In genomic region chr4:47315346-47315745, GRCh38 we compare ENCODE assay signal across 12 cellular contexts.
DNase-seq lines count a peak whose midpoint lies in the region; ATAC-seq and TF ChIP-seq lines count a peak whose summit lies in the region.
"Had no signal": no experiment of that assay in that cellular context is flagged by ENCODE, and none has a peak within 500 bp of the region (broad histone marks: within the 10 kb centered on the region; RNA-seq: fewer than 3 reads in every experiment).

No MANE protein-coding gene starts in this region.

- no peaks in the 10 kb centered on the region for H3K36me3 ChIP-seq in smooth muscle cell (ENCODE audit: low read depth)

- peaks cover 10% of the 10 kb centered on the region for H3K4me1 Mint-ChIP-seq in activated T-cell treated with anti-CD3 and anti-CD28 coated beads, Interleukin-2, amount 50 U/mL, for 72 hours (ENCODE audit: low read depth)
- peaks cover 4% of the 10 kb centered on the region for H3K4me1 Mint-ChIP-seq in activated T-cell treated with anti-CD3 and anti-CD28 coated beads, Interleukin-2, amount 50 U/mL, for 24 hours (ENCODE audit: low read depth)
- no peaks in the 10 kb centered on the region for H3K4me1 Mint-ChIP-seq in activated T-helper 17 cell treated with anti-CD3 and anti-CD28 coated beads, Interleukin-2, amount 50 U/mL, for 72 hours

- no peaks in the 10 kb centered on the region for H3K27me3 ChIP-seq in smooth muscle cell (ENCODE audit: low read depth)

- TF ChIP-seq CTCF in smooth muscle cell (IDR thresholded peaks at IDR 0.05; ENCODE audit: borderline replicate concordance, insufficient read depth, poor library complexity, severe bottlenecking) = no peak

- H4K20me1 ChIP-seq in smooth muscle cell (ENCODE audit: low read depth) = no peaks in the 10 kb centered on the region

- no peak overlapping the region for H3K27ac Mint-ChIP-seq in activated T-cell treated with anti-CD3 and anti-CD28 coated beads, Interleukin-2, amount 50 U/mL, for 72 hours
- no peak overlapping the region for H3K27ac Mint-ChIP-seq in activated T-cell treated with anti-CD3 and anti-CD28 coated beads, Interleukin-2, amount 50 U/mL, for 24 hours
- no peak overlapping the region for H3K27ac Mint-ChIP-seq in activated T-helper 17 cell treated with anti-CD3 and anti-CD28 coated beads, Interleukin-2, amount 50 U/mL, for 72 hours

- no peaks in the 10 kb centered on the region for H3K4me1 ChIP-seq in smooth muscle cell (ENCODE audit: low read depth)

- H3K4me2 ChIP-seq in smooth muscle cell = no peak overlapping the region

- no peaks in the 10 kb centered on the region for H3K36me3 Mint-ChIP-seq in activated T-cell treated with anti-CD3 and anti-CD28 coated beads, Interleukin-2, amount 50 U/mL, for 72 hours (ENCODE audit: insufficient read depth in 2 of 2)
- no peaks in the 10 kb centered on the region for H3K36me3 Mint-ChIP-seq in activated T-cell treated with anti-CD3 and anti-CD28 coated beads, Interleukin-2, amount 50 U/mL, for 24 hours (ENCODE audit: low read depth)
- H3K36me3 Mint-ChIP-seq in activated T-helper 17 cell treated with anti-CD3 and anti-CD28 coated beads, Interleukin-2, amount 50 U/mL, for 72 hours (ENCODE audit: low read depth) = no peaks in the 10 kb centered on the region

- H3K9me3 ChIP-seq in smooth muscle cell (replicated peaks; ENCODE audit: low read depth) = no peaks in the 10 kb centered on the region

- no peak overlapping the region for H3K4me3 Mint-ChIP-seq in activated T-cell treated with anti-CD3 and anti-CD28 coated beads, Interleukin-2, amount 50 U/mL, for 72 hours
- no peak overlapping the region for H3K4me3 Mint-ChIP-seq in activated T-cell treated with anti-CD3 and anti-CD28 coated beads, Interleukin-2, amount 50 U/mL, for 24 hours
- H3K4me3 Mint-ChIP-seq in activated T-helper 17 cell treated with anti-CD3 and anti-CD28 coated beads, Interleukin-2, amount 50 U/mL, for 72 hours = no peak overlapping the region

- H3K27me3 Mint-ChIP-seq in activated T-cell treated with anti-CD3 and anti-CD28 coated beads, Interleukin-2, amount 50 U/mL, for 72 hours (ENCODE audit: low read depth) = peaks cover 24% of the 10 kb centered on the region
- H3K27me3 Mint-ChIP-seq in activated T-cell treated with anti-CD3 and anti-CD28 coated beads, Interleukin-2, amount 50 U/mL, for 24 hours = peaks cover 32% of the 10 kb centered on the region
- peaks cover 19% of the 10 kb centered on the region for H3K27me3 Mint-ChIP-seq in activated T-helper 17 cell treated with anti-CD3 and anti-CD28 coated beads, Interleukin-2, amount 50 U/mL, for 72 hours

- H3K4me3 ChIP-seq in smooth muscle cell = no peak overlapping the region

- ATAC-seq in activated T-cell treated with anti-CD3 and anti-CD28 coated beads, Interleukin-2, amount 50 U/mL, for 72 hours (replicated peaks in 1 of 2) = peak; percentile 88 to 94
- ATAC-seq in HG02981 (IDR thresholded peaks at IDR 0.05; ENCODE audit: unreplicated experiment) = peak; percentile 67
- ATAC-seq in activated T-helper 17 cell treated with anti-CD3 and anti-CD28 coated beads, Interleukin-2, amount 50 U/mL, for 72 hours (replicated peaks) = peak; percentile 86

- DNase-seq in activated T-cell treated with anti-CD3 and anti-CD28 coated beads, Interleukin-2, amount 50 U/mL, for 72 hours = peak in 1 of 2 donors; percentile 5
- DNase-seq in activated T-cell treated with anti-CD3 and anti-CD28 coated beads, Interleukin-2, amount 50 U/mL, for 24 hours = no peak
- DNase-seq in smooth muscle cell (lab: John Stamatoyannopoulos, UW; ENCODE audit: unreplicated experiment) (no peak), AML-193 (lab: John Stamatoyannopoulos, UW) (no peak), KG1 (lab: John Stamatoyannopoulos, UW) (no peak)
- no peak for DNase-seq in activated T-cell treated with anti-CD3 and anti-CD28 coated beads, Interleukin-2, amount 50 U/mL, for 1 hour
- DNase-seq: activated CD4-positive, CD25-positive, alpha-beta regulatory T cell treated with anti-CD3 and anti-CD28 coated beads, Interleukin-2, amount 50 U/mL, for 72 hours; aorta; H7; MV-4-11 had no signal

- H3K27ac ChIP-seq in smooth muscle cell (ENCODE audit: low read depth) = no peak overlapping the region

- no peaks in the 10 kb centered on the region for H3K79me2 ChIP-seq in smooth muscle cell (ENCODE audit: low read depth)

- peaks cover 0 to 1% of the 10 kb centered on the region in 2 donors for H3K9me3 Mint-ChIP-seq in activated T-cell treated with anti-CD3 and anti-CD28 coated beads, Interleukin-2, amount 50 U/mL, for 72 hours
- no peaks in the 10 kb centered on the region for H3K9me3 Mint-ChIP-seq in activated T-cell treated with anti-CD3 and anti-CD28 coated beads, Interleukin-2, amount 50 U/mL, for 24 hours
- no peaks in the 10 kb centered on the region for H3K9me3 Mint-ChIP-seq in activated T-helper 17 cell treated with anti-CD3 and anti-CD28 coated beads, Interleukin-2, amount 50 U/mL, for 72 hours

- H3K9ac ChIP-seq in smooth muscle cell (ENCODE audit: low read depth) = no peak overlapping the region

- no peaks in the 10 kb centered on the region for H3F3A ChIP-seq in smooth muscle cell (ENCODE audit: low read depth)

- peak overlapping the region; percentile 21 for H2AFZ ChIP-seq in smooth muscle cell (ENCODE audit: low read depth)
